8 cellular contexts compared by ENCODE assay signal in genomic region chr11:86671386-86672006, GRCh38. TPM values are rescaled to one million over a fixed set of nuclear protein-coding genes. Genes with fewer than 3 reads are reported as not detected.
A peak's percentile ranks its signal among the peaks of the same experiment; 100 is the strongest.
DNase-seq lines count a peak whose midpoint lies in the region; ATAC-seq and TF ChIP-seq lines count a peak whose summit lies in the region.

No MANE protein-coding gene starts in this region.

- DNase-seq in A172 (ENCODE audit: low spot score), result peak; percentile 27
- peak; percentile 35 for DNase-seq in NCI-H2029 treated with DMSO at 0.1 percent for 48 hours (lab: John Stamatoyannopoulos, UW)
- DNase-seq in astrocyte of the spinal cord (ENCODE audit: low read depth, low spot score), result peak; percentile 33
- peak; percentile 88 for DNase-seq in sciatic nerve (ENCODE audit: low spot score)
- DNase-seq in AML-193 (lab: John Stamatoyannopoulos, UW), result no peak

- intact Hi-C loops in sciatic nerve (cut with DNase I), result loop anchor here (1.0 kb wide), 1 partner anchor 131 kb away; no protein-coding TSS in a partner anchor

- peak overlapping the region; percentile 50; the same call in 1 of the 2 replicates for H3K4me3 ChIP-seq in GM08714 (ENCODE audit: low read length)
- peak overlapping the region; percentile 64 for H3K4me3 ChIP-seq in astrocyte of the spinal cord (ENCODE audit: low read depth, low read length)
- H3K4me3 ChIP-seq in iPS-11a (ENCODE audit: low read depth, low read length), result peak overlapping the region; percentile 62

- peak; percentile 59 for ATAC-seq in sciatic nerve
- no peak for ATAC-seq in HG03520 (IDR thresholded peaks at IDR 0.05; ENCODE audit: unreplicated experiment)

- in situ Hi-C loops in astrocyte of the spinal cord (cut with HindIII; ENCODE audit: low sequenced_read_pairs), result no loop called here

- no peak for TF ChIP-seq CTCF in astrocyte of the spinal cord (IDR thresholded peaks at IDR 0.05; ENCODE audit: low read depth, low read length)

RNA-seq across cellular contexts. Expression of gene ME3, which starts 0.9 kb away (rescaled TPM):
- 0.72 and 4.2 TPM in 2 replicates for total RNA-seq in A172 (2014; rRNA removed; shearing (Covaris generic))
- total RNA-seq in sciatic nerve, result 17.5 TPM

Comparison
In these comparisons a context has a peak if more than half of its experiments do, and no peak if none do; other contexts are left out.
1. DNase-seq: peak in A172 (single experiment), NCI-H2029 treated with DMSO at 0.1 percent for 48 hours (single experiment), astrocyte of the spinal cord (single experiment) and sciatic nerve (single experiment); none in AML-193 (0 of 2).
2. Peak in every context shown above with its lines, with median percentiles within 50 percentile points of each other: H3K4me3 ChIP-seq.